In the genomic region with DNA sequence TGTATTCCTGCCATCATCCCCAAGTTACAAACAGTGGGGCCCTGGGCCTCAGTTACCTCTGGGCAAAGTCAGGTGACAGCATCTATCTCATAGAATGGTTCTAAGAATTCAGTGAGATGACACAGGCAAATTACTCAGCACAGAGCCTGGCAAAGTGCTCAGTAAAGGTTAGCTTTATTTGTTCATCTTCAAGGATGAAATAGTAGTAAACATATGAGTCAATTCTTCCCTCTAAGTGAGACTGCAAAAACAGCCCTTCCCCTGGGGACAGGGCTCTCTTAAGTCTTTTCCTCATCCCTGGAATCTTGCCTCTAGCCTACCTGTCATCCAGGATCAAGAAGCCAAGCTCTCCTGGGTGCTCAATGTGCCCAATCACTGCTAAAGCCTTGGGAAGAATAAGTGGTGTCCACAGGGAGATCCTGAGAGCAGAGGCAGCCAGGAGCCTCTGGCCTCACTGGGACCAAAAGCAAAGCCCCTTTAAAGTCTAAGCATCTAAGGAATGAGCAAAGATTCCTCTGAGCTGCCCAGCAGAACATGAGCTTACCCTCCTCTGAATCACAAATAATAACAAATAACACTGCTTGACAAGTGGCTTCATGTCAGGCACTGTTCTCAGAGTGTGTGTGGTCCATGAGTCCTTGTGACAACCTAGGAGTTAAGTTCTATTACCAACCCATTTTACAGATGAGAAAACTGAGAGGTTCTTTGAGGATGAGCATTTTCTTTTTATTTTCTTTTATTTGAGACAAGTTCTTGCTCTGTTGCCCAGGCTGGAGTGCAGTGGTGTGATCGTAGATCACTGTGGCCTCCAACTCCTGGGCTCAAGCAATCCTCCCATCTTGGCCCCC, we compare ENCODE assay signal across 10 cellular contexts. TPM values are rescaled to one million over a fixed set of nuclear protein-coding genes. Genes with fewer than 3 reads are reported as not detected.
DNase-seq lines count a peak whose midpoint lies in the region; ATAC-seq and TF ChIP-seq lines count a peak whose summit lies in the region.
"Had no signal": no experiment of that assay in that cellular context is flagged by ENCODE, and none has a peak within 500 bp of the region (broad histone marks: within the 10 kb centered on the region; RNA-seq: fewer than 3 reads in every experiment).

No MANE protein-coding gene starts in this region.

- H3K36me3 Mint-ChIP-seq in chondrocyte (ENCODE audit: low read depth): peaks cover 11% of the 10 kb centered on the region

- ATAC-seq in heart left ventricle (no peak), Right ventricle myocardium superior (ENCODE audit: poor library complexity) (no peak), right lobe of liver (peak in 3 of 4 donors; percentile 5 to 77 (median 36)), upper lobe of left lung (ENCODE audit: low FRiP score in 2 of 2) (no peak), GM19351 (IDR thresholded peaks at IDR 0.05; ENCODE audit: unreplicated experiment) (no peak), HG03135 (IDR thresholded peaks at IDR 0.05; ENCODE audit: unreplicated experiment) (no peak)

- no peak overlapping the region for H3K4me3 ChIP-seq in heart left ventricle
- H3K4me3 ChIP-seq in right lobe of liver: no peak overlapping the region
- no peak overlapping the region for H3K4me3 ChIP-seq in upper lobe of left lung

- peak overlapping the region in 11 of 12 donors; percentile 65 to 100 (median 92) for H3K27ac ChIP-seq in heart left ventricle
- H3K27ac ChIP-seq in right lobe of liver: peak overlapping the region in 2 of 3 donors; percentile 13 to 29
- H3K27ac ChIP-seq in upper lobe of left lung: peak overlapping the region; percentile 28 to 65 (median 30)

- WGBS in heart left ventricle, 4 donors: 79 to 100% (median 92%) methylated on average over 1 of the region's 1 CpG
- WGBS in right lobe of liver (ENCODE audit: insufficient coverage, low coverage, low lambda C conversion rate, missing lambda C conversion rate): 83% methylated on average over 1 of the region's 1 CpG
- WGBS in upper lobe of left lung, 2 donors: 80 to 86% methylated on average over 1 of the region's 1 CpG

- peaks cover 100% of the 10 kb centered on the region for H3K4me1 Mint-ChIP-seq in chondrocyte (ENCODE audit: low read depth)

- H3K4me1 ChIP-seq in heart left ventricle (peaks cover 8 to 100% (median 80%) of the 10 kb centered on the region in 12 donors), right lobe of liver (peaks cover 0 to 39% (median 18%) of the 10 kb centered on the region in 4 donors), upper lobe of left lung (peaks cover 0 to 7% (median 3%) of the 10 kb centered on the region in 4 donors)

- H3K9me3 ChIP-seq in heart left ventricle: no peaks in the 10 kb centered on the region
- H3K9me3 ChIP-seq in right lobe of liver: no peaks in the 10 kb centered on the region
- H3K9me3 ChIP-seq in upper lobe of left lung: no peaks in the 10 kb centered on the region

- H3K9me3 Mint-ChIP-seq in chondrocyte (ENCODE audit: low read depth): no peaks in the 10 kb centered on the region

- TF ChIP-seq POLR2A in heart left ventricle (IDR thresholded peaks at IDR 0.05) (no peak), right lobe of liver (IDR thresholded peaks at IDR 0.05) (no peak), upper lobe of left lung (IDR thresholded peaks at IDR 0.05) (no peak)

- TF ChIP-seq CTCF in heart left ventricle (IDR thresholded peaks at IDR 0.05) (no peak), chondrocyte (IDR thresholded peaks at IDR 0.05) (no peak), right lobe of liver (IDR thresholded peaks at IDR 0.05) (no peak), upper lobe of left lung (IDR thresholded peaks at IDR 0.05) (no peak)

- DNase-seq in heart left ventricle (no peak), Right ventricle myocardium superior (no peak), chondrocyte (ENCODE audit: low spot score) (no peak), right lobe of liver (no peak), upper lobe of left lung (no peak), NCI-H1105 (lab: John Stamatoyannopoulos, UW) (no peak)
- DNase-seq: activated CD8-positive, alpha-beta memory T cell treated with anti-CD3 and anti-CD28 coated beads, Interleukin-2, amount 50 U/mL, for 48 hours; stimulated activated CD8-positive, alpha-beta memory T cell treated with anti-CD3 and anti-CD28 coated beads, Interleukin-4, amount 100 ng/mL, for 48 hours had no signal

- no peaks in the 10 kb centered on the region for H3K27me3 ChIP-seq in heart left ventricle
- no peaks in the 10 kb centered on the region for H3K27me3 ChIP-seq in right lobe of liver
- no peaks in the 10 kb centered on the region for H3K27me3 ChIP-seq in upper lobe of left lung

- no peaks in the 10 kb centered on the region for H3K36me3 ChIP-seq in heart left ventricle
- no peaks in the 10 kb centered on the region for H3K36me3 ChIP-seq in right lobe of liver
- no peaks in the 10 kb centered on the region for H3K36me3 ChIP-seq in upper lobe of left lung

- H3K27me3 Mint-ChIP-seq in chondrocyte (ENCODE audit: low read depth): no peaks in the 10 kb centered on the region

- H3K27ac Mint-ChIP-seq in chondrocyte (ENCODE audit: unreplicated experiment): peak overlapping the region; percentile 83

- intact Hi-C loops in heart left ventricle (cut with DNase I): loop anchor here in 2 of 10 donors (5.0 kb wide), 2 partner anchors 34 to 39 kb away; no protein-coding TSS in a partner anchor
- intact Hi-C loops in Right ventricle myocardium superior (cut with DNase I): loop anchor here (10.0 kb wide), 1 partner anchor 142 kb away; no protein-coding TSS in a partner anchor
- intact Hi-C loops in right lobe of liver (cut with DNase I): no loop called here

- TF ChIP-seq EP300 in upper lobe of left lung (IDR thresholded peaks at IDR 0.05): no peak

- peak overlapping the region; percentile 37 for H3K4me3 Mint-ChIP-seq in chondrocyte (ENCODE audit: unreplicated experiment)

RNA-seq across cellular contexts. Expression of a gene that starts 12.1 kb away (rescaled TPM):
- total RNA-seq in heart left ventricle: 10 to 100 TPM; 34.7 to 50.7 (median 39.8) TPM
- polyA plus RNA-seq in heart left ventricle: 10 to 100 TPM; 10.5 to 21.5 TPM
- 33.6 TPM for total RNA-seq in Right ventricle myocardium superior
- 78.1 to 81.4 TPM (median 78.5 TPM) in 3 replicates for total RNA-seq in chondrocyte
- total RNA-seq in right lobe of liver: 10 to 100 TPM in 1 of 6 experiments, 1 to 10 TPM in 5; 2.0 to 11.0 (median 3.5) TPM
- total RNA-seq in upper lobe of left lung: 10 to 100 TPM in 4 of 6 donors, 1 to 10 TPM in 2; 7.1 to 28.7 (median 10.9) TPM

Comparison
In these comparisons a context has a peak if more than half of its experiments do, and no peak if none do; other contexts are left out.
1. ATAC-seq: peak in right lobe of liver (3 of 4); none in heart left ventricle (0 of 4), Right ventricle myocardium superior (single experiment), upper lobe of left lung (0 of 2), GM19351 (single experiment) and HG03135 (single experiment).
2. H3K27ac ChIP-seq: peak in every context shown above with its lines; median percentile 92 in heart left ventricle; 30 in upper lobe of left lung; 21 in right lobe of liver.